In the genomic region with DNA sequence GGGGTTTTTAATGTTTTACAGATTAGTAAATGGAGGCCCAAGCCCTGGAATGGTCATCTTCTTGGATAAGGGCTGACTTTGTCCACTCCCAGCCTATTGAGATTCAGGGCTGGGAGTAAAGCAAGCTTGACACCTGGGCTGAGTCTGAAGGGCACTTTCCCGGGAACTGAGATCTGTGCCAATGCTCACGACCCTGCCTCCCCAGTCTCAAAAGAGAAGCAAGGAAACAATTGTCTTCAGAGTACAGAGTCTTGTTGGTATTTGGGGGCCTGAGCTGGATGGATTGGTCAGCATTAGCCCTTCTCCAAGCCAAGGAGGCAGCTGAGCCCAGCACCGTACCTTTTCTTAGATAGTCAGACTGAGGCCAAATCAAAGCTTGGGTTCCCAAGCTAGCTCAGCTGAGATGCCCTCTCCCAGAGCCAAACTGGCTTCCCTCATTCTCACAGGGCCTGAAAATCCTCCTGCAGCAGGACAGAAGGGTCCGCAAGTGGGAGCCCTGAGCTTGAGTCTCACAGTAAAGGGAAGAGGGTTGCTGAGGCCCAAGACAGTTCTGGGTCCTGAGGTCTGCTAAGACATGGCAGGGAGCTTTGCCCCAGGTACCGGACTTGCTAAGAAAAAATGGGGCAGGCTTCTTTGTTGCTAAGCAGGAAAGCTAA, we compare ENCODE assay signal across 10 cellular contexts. TPM values are rescaled to one million over a fixed set of nuclear protein-coding genes. Genes with fewer than 3 reads are reported as not detected.
DNase-seq lines count a peak whose midpoint lies in the region; ATAC-seq and TF ChIP-seq lines count a peak whose summit lies in the region.
"Had no signal": no experiment of that assay in that cellular context is flagged by ENCODE, and none has a peak within 500 bp of the region (broad histone marks: within the 10 kb centered on the region; RNA-seq: fewer than 3 reads in every experiment).

No MANE protein-coding gene starts in this region.

- H3K4me3 ChIP-seq in A673 (ENCODE audit: low read depth, low read length, poor library complexity, severe bottlenecking): no peak overlapping the region
- H3K4me3 ChIP-seq in MG63: peak overlapping the region; percentile 90; the same call in 1 of the 2 replicates
- no peak overlapping the region for H3K4me3 ChIP-seq in naive thymus-derived CD4-positive, alpha-beta T cell (ENCODE audit: low read length)

- peaks cover 27% of the 10 kb centered on the region for H3K4me1 ChIP-seq in A673 (ENCODE audit: insufficient read depth, low read length, poor library complexity, severe bottlenecking)
- peaks cover 9 to 18% of the 10 kb centered on the region in 2 donors for H3K4me1 ChIP-seq in naive thymus-derived CD4-positive, alpha-beta T cell (ENCODE audit: control insufficient read depth in 2 of 2, insufficient read depth in 2 of 2, low read length in 2 of 2)

- peaks cover 28 to 57% (median 51%) of the 10 kb centered on the region in 7 donors for H3K4me1 Mint-ChIP-seq in naive thymus-derived CD4-positive, alpha-beta T cell
- H3K4me1 Mint-ChIP-seq in stimulated activated naive B cell treated with anti-CD40 and anti-IgM and Interleukin-4, amounts not matched to agents 10 μg/mL and 1 μg/mL and 100 μg/mL, for 72 hours: peaks cover 32 to 39% of the 10 kb centered on the region in 2 donors

- H3K36me3 Mint-ChIP-seq in naive thymus-derived CD4-positive, alpha-beta T cell: peaks cover 14 to 31% (median 22%) of the 10 kb centered on the region in 5 donors
- H3K36me3 Mint-ChIP-seq in stimulated activated naive B cell treated with anti-CD40 and anti-IgM and Interleukin-4, amounts not matched to agents 10 μg/mL and 1 μg/mL and 100 μg/mL, for 72 hours: peaks cover 18 to 27% of the 10 kb centered on the region in 2 donors

- no peaks in the 10 kb centered on the region for H3K27me3 Mint-ChIP-seq in naive thymus-derived CD4-positive, alpha-beta T cell
- H3K27me3 Mint-ChIP-seq in stimulated activated naive B cell treated with anti-CD40 and anti-IgM and Interleukin-4, amounts not matched to agents 10 μg/mL and 1 μg/mL and 100 μg/mL, for 72 hours: no peaks in the 10 kb centered on the region

- TF ChIP-seq CTCF in A673 (conservative IDR thresholded peaks at IDR 0.05; ENCODE audit: low read depth, low read length): no peak

- peak overlapping the region; percentile 50 for H3K27ac ChIP-seq in A673 (ENCODE audit: low read depth, low read length, poor library complexity, severe bottlenecking)
- peak overlapping the region; percentile 96 for H3K27ac ChIP-seq in naive thymus-derived CD4-positive, alpha-beta T cell (ENCODE audit: low read depth, low read length)
- H3K27ac ChIP-seq: KMS-11 had no signal

- DNase-seq in A673 (ENCODE audit: low spot score) (no peak), MG63 (no peak), cerebellar cortex (ENCODE audit: low spot score) (peak; percentile 46), DMS79 (lab: John Stamatoyannopoulos, UW) (no peak), EL (no peak)
- no peak for DNase-seq in naive thymus-derived CD4-positive, alpha-beta T cell
- no peak for DNase-seq in stimulated activated naive B cell treated with anti-CD40 and anti-IgM and Interleukin-4, amounts not matched to agents 10 μg/mL and 1 μg/mL and 100 μg/mL, for 72 hours
- DNase-seq: SHP77 treated with DMSO at 0.1 percent for 48 hours had no signal

- H3K4me3 Mint-ChIP-seq in naive thymus-derived CD4-positive, alpha-beta T cell: peak overlapping the region in 7 of 10 donors; percentile 6 to 99 (median 97)
- no peak overlapping the region for H3K4me3 Mint-ChIP-seq in stimulated activated naive B cell treated with anti-CD40 and anti-IgM and Interleukin-4, amounts not matched to agents 10 μg/mL and 1 μg/mL and 100 μg/mL, for 72 hours

- H3K27me3 ChIP-seq in A673 (replicated peaks; ENCODE audit: insufficient read depth, low read depth, low read length, poor library complexity) (no peaks in the 10 kb centered on the region), MG63 (no peaks in the 10 kb centered on the region)
- no peaks in the 10 kb centered on the region for H3K27me3 ChIP-seq in naive thymus-derived CD4-positive, alpha-beta T cell (ENCODE audit: control insufficient read depth in 2 of 2, insufficient read depth in 2 of 2, low read length in 2 of 2)

- peaks cover 0 to 2% (median 0%) of the 10 kb centered on the region in 11 donors for H3K9me3 Mint-ChIP-seq in naive thymus-derived CD4-positive, alpha-beta T cell
- H3K9me3 Mint-ChIP-seq in stimulated activated naive B cell treated with anti-CD40 and anti-IgM and Interleukin-4, amounts not matched to agents 10 μg/mL and 1 μg/mL and 100 μg/mL, for 72 hours: no peaks in the 10 kb centered on the region

- POLR2A ChIA-PET in A673 (lab: Charles Lee; ENCODE audit: low non-redundant PET): interaction anchor here (0.6 kb wide), 2 partner anchors 62 to 190 kb away, joined by 3 read pairs; no protein-coding TSS in a partner anchor
- POLR2A ChIA-PET in naive thymus-derived CD4-positive, alpha-beta T cell (lab: Charles Lee): interaction anchor here (0.9 to 10.1 kb wide), 9 partner anchors 8 to 64 kb away, joined by 3 to 219 read pairs (median 4); no protein-coding TSS in a partner anchor

- CTCF ChIA-PET in A673 (lab: Charles Lee): no interaction called here
- CTCF ChIA-PET in naive thymus-derived CD4-positive, alpha-beta T cell (lab: Charles Lee): interaction anchor here (0.5 to 6.4 kb wide), 5 partner anchors 14 to 141 kb away, joined by 3 to 69 read pairs (median 4); no protein-coding TSS in a partner anchor

- peaks cover 18% of the 10 kb centered on the region for H3K36me3 ChIP-seq in A673 (ENCODE audit: insufficient read depth, low read length, poor library complexity, severe bottlenecking)
- H3K36me3 ChIP-seq in MG63: peaks cover 27% of the 10 kb centered on the region
- H3K36me3 ChIP-seq in naive thymus-derived CD4-positive, alpha-beta T cell (ENCODE audit: control insufficient read depth in 2 of 3, insufficient read depth in 3 of 3, low read length in 3 of 3): peaks cover 0 to 34% (median 11%) of the 10 kb centered on the region in 3 experiments

- H3K27ac Mint-ChIP-seq in naive thymus-derived CD4-positive, alpha-beta T cell: peak overlapping the region; percentile 80 to 98 (median 94)
- H3K27ac Mint-ChIP-seq in stimulated activated naive B cell treated with anti-CD40 and anti-IgM and Interleukin-4, amounts not matched to agents 10 μg/mL and 1 μg/mL and 100 μg/mL, for 72 hours: no peak overlapping the region

- ATAC-seq in naive thymus-derived CD4-positive, alpha-beta T cell: no peak
- no peak for ATAC-seq in GM21619 (IDR thresholded peaks at IDR 0.05; ENCODE audit: unreplicated experiment)
- no peak for ATAC-seq in stimulated activated naive B cell treated with anti-CD40 and anti-IgM and Interleukin-4, amounts not matched to agents 10 μg/mL and 1 μg/mL and 100 μg/mL, for 72 hours (replicated peaks)

- intact Hi-C loops in A673 (cut with micrococcal nuclease; ENCODE audit: unreplicated experiment): no loop called here
- intact Hi-C loops in naive thymus-derived CD4-positive, alpha-beta T cell (cut with micrococcal nuclease): no loop called here

- no TSS peak for BruUV-seq in A673 (replicated peaks; lab: Mats Ljungman, UMichigan)

- H3K9me3 ChIP-seq in A673 (ENCODE audit: low read depth, low read length, poor library complexity, severe bottlenecking): no peaks in the 10 kb centered on the region
- H3K9me3 ChIP-seq in MG63: no peaks in the 10 kb centered on the region
- H3K9me3 ChIP-seq in naive thymus-derived CD4-positive, alpha-beta T cell (ENCODE audit: control insufficient read depth in 2 of 3, low read length in 3 of 3): no peaks in the 10 kb centered on the region

RNA-seq across cellular contexts. Expression of a gene that starts 3.7 kb away (rescaled TPM):
- 20.7 and 39.6 TPM in 2 replicates for total RNA-seq in A673 (2021)
- total RNA-seq in MG63 (2014; rRNA removed; shearing (Covaris generic); ENCODE audit: low replicate concordance): 260 and 266 TPM in 2 replicates
- 100 to 1,000 TPM in 3 of 5 experiments, 10 to 100 TPM in 2; 25.4 to 335 (median 135) TPM for total RNA-seq in naive thymus-derived CD4-positive, alpha-beta T cell
- 100 to 1,000 TPM in 1 of 2 donors, 10 to 100 TPM in 1; 80.4 to 219 TPM for polyA plus RNA-seq in naive thymus-derived CD4-positive, alpha-beta T cell

Comparison
In these comparisons a context has a peak if more than half of its experiments do, and no peak if none do; other contexts are left out.
1. H3K4me3 Mint-ChIP-seq: peak in naive thymus-derived CD4-positive, alpha-beta T cell (7 of 10); none in stimulated activated naive B cell treated with anti-CD40 and anti-IgM and Interleukin-4, amounts not matched to agents 10 μg/mL and 1 μg/mL and 100 μg/mL, for 72 hours (0 of 2).